8 cellular contexts compared by ENCODE assay signal in genomic region chr14:20454645-20455354, GRCh38. TPM values are rescaled to one million over a fixed set of nuclear protein-coding genes. Genes with fewer than 3 reads are reported as not detected.
DNase-seq lines count a peak whose midpoint lies in the region; ATAC-seq, FAIRE-seq and TF ChIP-seq lines count a peak whose summit lies in the region.

Gene APEX1, plus strand, starts transcription at chr14:20455226. Its CDS starts 420 bp downstream, at chr14:20455646.
Gene OSGEP, minus strand, starts transcription at chr14:20454812. Its CDS starts 129 bp downstream, at chr14:20454683.

- TF ChIP-seq RAD21 in HepG2 (CRISPR knock-in tag; IDR thresholded peaks at IDR 0.05): peak; percentile 63; the same call in 1 of the 2 replicates

- H3K27ac ChIP-seq in C4-2B (peak within 1 kb of the TSS; percentile 93), HepG2 (ENCODE audit: extremely low read length, insufficient read depth, low read length) (peak within 1 kb of the TSS; percentile 94)

- H3K36me3 ChIP-seq in HepG2 (replicated peaks in 1 of 2; ENCODE audit: control insufficient read depth in 1 of 2, insufficient read depth in 2 of 2, low read length in 2 of 2): peaks cover 24 to 55% of the 10 kb centered on the region in 2 experiments

- H4K20me1 ChIP-seq in HepG2 (ENCODE audit: insufficient read depth, low read length): no peaks in the 10 kb centered on the region

- H3K9me3 ChIP-seq in HepG2 (ENCODE audit: low read length): no peaks in the 10 kb centered on the region

- peak; percentile 86 to 93 for TF ChIP-seq POLR2A in HepG2 (IDR thresholded peaks at IDR 0.05; ENCODE audit: insufficient read depth in 1 of 2, low read depth in 2 of 2, low read length in 2 of 2)

- H3K4me2 ChIP-seq in HepG2 (ENCODE audit: low read depth, low read length): peak within 1 kb of the TSS; percentile 95

- POLR2A ChIA-PET in HepG2 (lab: Yijun Ruan, JAX): interaction anchor here (0.7 to 4.0 kb wide), 28 partner anchors 8 to 1001 kb away, joined by 3 to 59 read pairs (median 8); partner anchors contain the start of genes CHD8, PARP2, PNP and RNASE4

- in situ Hi-C loops in HepG2 (cut with HindIII; ENCODE audit: extremely low pct_ligation_motif_present, low pct_unique_long_range_greater_than_20kb): loop anchor here (5.0 to 25.0 kb wide), 3 partner anchors 37 to 158 kb away; partner anchors contain the start of genes CCNB1IP1 and PARP2

- H2AFZ ChIP-seq in HepG2 (ENCODE audit: low read length): peak within 1 kb of the TSS; percentile 59

- CTCF ChIA-PET in HepG2 (lab: Yijun Ruan, JAX; ENCODE audit: low intra/inter-chr PET ratio, low total read pairs): interaction anchor here (1.9 kb wide), 1 partner anchor 39 kb away, joined by 5 read pairs; no protein-coding TSS in a partner anchor

- no TSS peak for BruUV-seq in HepG2 (replicated peaks; lab: Mats Ljungman, UMichigan)

- no peak for TF ChIP-seq CTCF in C4-2B (conservative IDR thresholded peaks at IDR 0.05)
- TF ChIP-seq CTCF in HepG2 (CRISPR knock-in tag; IDR thresholded peaks at IDR 0.05): 0 out of 2 replicates have a peak, but pooled peaks have one; percentile 13

- peak within 1 kb of the TSS; percentile 91 for H3K9ac ChIP-seq in HepG2 (ENCODE audit: insufficient read depth, low read depth, low read length)

- peak within 1 kb of the TSS; percentile 88 to 92 (median 89) for H3K4me3 ChIP-seq in HepG2 (replicated peaks in 1 of 3; ENCODE audit: insufficient read depth in 1 of 3, low read depth in 2 of 3, low read length in 3 of 3)

- intact Hi-C loops in HepG2 (cut with micrococcal nuclease; ENCODE audit: unreplicated experiment): loop anchor here (1.0 to 2.0 kb wide), 3 partner anchors 39 to 159 kb away; partner anchors contain the start of gene CCNB1IP1

- FAIRE-seq in HepG2 (lab: Jason Lieb, UNC): peak; percentile 100

- H3K79me2 ChIP-seq in HepG2 (ENCODE audit: insufficient read depth, low read length): peaks cover 36% of the 10 kb centered on the region

- DNase-seq in NCI-H774 (lab: John Stamatoyannopoulos, UW) (peak; percentile 98), dermis microvascular lymphatic vessel endothelial cell (ENCODE audit: low read depth in 2 of 2) (peak; percentile 99), HepG2 (ENCODE audit: low spot score) (peak; percentile 99)
- peak; percentile 98 for DNase-seq in activated CD4-positive, alpha-beta T cell treated with anti-CD3 and anti-CD28 coated beads, Interleukin-2, amount 50 U/mL, for 48 hours
- peak; percentile 96 for DNase-seq in stimulated activated CD4-positive, alpha-beta T cell treated with anti-CD3 and anti-CD28 coated beads, Interleukin-4, amount 100 ng/mL, for 1 hour

- ATAC-seq in GM19395 (IDR thresholded peaks at IDR 0.05; ENCODE audit: unreplicated experiment) (peak; percentile 92), HG03565 (IDR thresholded peaks at IDR 0.05; ENCODE audit: unreplicated experiment) (peak; percentile 75), HepG2 (peak; percentile 90)

- no peaks in the 10 kb centered on the region; a peak in 1 of 5 replicates for H3K27me3 ChIP-seq in HepG2 (ENCODE audit: control insufficient read depth in 1 of 2, insufficient read depth in 2 of 2, low read length in 2 of 2)

- TF ChIP-seq EP300 in HepG2 (IDR thresholded peaks at IDR 0.05; ENCODE audit: low read depth in 2 of 2, low read length in 2 of 2) (peak in 1 of 2 experiments; percentile 7; a peak in 2 of 4 replicates), HepG2 (CRISPR knock-in tag; IDR thresholded peaks at IDR 0.05; ENCODE audit: borderline replicate concordance) (peak; percentile 53)

- under 1% methylated on average over 38 of the region's 44 CpGs for WGBS in HepG2 (ENCODE audit: low lambda C conversion rate)

- peaks cover 35% of the 10 kb centered on the region for H3K4me1 ChIP-seq in HepG2 (ENCODE audit: insufficient read depth, low read length)

TF ChIP-seq in HepG2, 621 proteins besides CTCF, POLR2A, EP300 and RAD21 (continues in another document):
- TF ChIP-seq ZBTB7A (CRISPR knock-in tag; IDR thresholded peaks at IDR 0.05) (peak; percentile 72), HMGXB3 (CRISPR knock-in tag; IDR thresholded peaks at IDR 0.05; ENCODE audit: borderline replicate concordance) (peak; percentile 80; the same call in 1 of the 2 replicates), ZNF225 (CRISPR knock-in tag; IDR thresholded peaks at IDR 0.05) (no peak; the same call in 1 of the 2 replicates)

RNA-seq across cellular contexts. Expression of gene APEX1, which starts in this region (rescaled TPM):
- 65.7 and 75.1 TPM in 2 replicates for total RNA-seq in dermis microvascular lymphatic vessel endothelial cell
- total RNA-seq in HepG2 (2016; rRNA removed; fragmentation: Illumina TruSeq; extraction: Trizol): 171 and 261 TPM in 2 replicates
- total RNA-seq in HepG2 (2016; cell fraction: cytosol; rRNA removed; fragmentation: Illumina TruSeq; extraction: Trizol; ENCODE audit: low read depth): 72.5 and 84.0 TPM in 2 replicates
- total RNA-seq in HepG2 (2016; cell fraction: insoluble cytoplasmic fraction; rRNA removed; fragmentation: Illumina TruSeq; extraction: Trizol): 177 and 247 TPM in 2 replicates
- 130 and 144 TPM in 2 replicates for total RNA-seq in HepG2 (2016; cell fraction: membrane; rRNA removed; fragmentation: Illumina TruSeq; extraction: Trizol)
- total RNA-seq in HepG2 (2016; cell fraction: nucleus; rRNA removed; fragmentation: Illumina TruSeq; extraction: Trizol): 79.4 and 94.6 TPM in 2 replicates
- polyA plus RNA-seq in HepG2 (2011; rRNA removed): 336 and 405 TPM in 2 replicates
- polyA plus RNA-seq in HepG2 (2011; cell fraction: cytosol; rRNA removed): 342 and 365 TPM in 2 replicates
- polyA plus RNA-seq in HepG2 (2011; cell fraction: nucleus; rRNA removed): 199 and 247 TPM in 2 replicates
- 218 and 250 TPM in 2 replicates for polyA plus RNA-seq in HepG2 (2012)
- polyA plus RNA-seq in HepG2 (2016; cell fraction: cytosol; fragmentation: Illumina TruSeq; extraction: Trizol; ENCODE audit: low read depth): 85.4 and 96.6 TPM in 2 replicates
- polyA plus RNA-seq in HepG2 (2016; cell fraction: insoluble cytoplasmic fraction; fragmentation: Illumina TruSeq; extraction: Trizol; ENCODE audit: low read depth): 442 and 448 TPM in 2 replicates
- 162 and 177 TPM in 2 replicates for polyA plus RNA-seq in HepG2 (2016; cell fraction: membrane; fragmentation: Illumina TruSeq; extraction: Trizol; ENCODE audit: low read depth)
- polyA plus RNA-seq in HepG2 (2016; cell fraction: nucleus; fragmentation: Illumina TruSeq; extraction: Trizol; ENCODE audit: insufficient read depth, low read depth): 253 and 259 TPM in 2 replicates
- 377 and 396 TPM in 2 replicates for polyA minus RNA-seq in HepG2 (2011; rRNA and poly(A)+ RNA removed; ENCODE audit: low replicate concordance)
- polyA minus RNA-seq in HepG2 (2011; cell fraction: cytosol; rRNA and poly(A)+ RNA removed): 101 and 112 TPM in 2 replicates
- 59.6 and 63.5 TPM in 2 replicates for polyA minus RNA-seq in HepG2 (2011; cell fraction: nucleus; rRNA and poly(A)+ RNA removed)

RNA-seq across cellular contexts. Expression of gene OSGEP, which starts in this region (rescaled TPM):
- total RNA-seq in dermis microvascular lymphatic vessel endothelial cell: 54.9 and 70.4 TPM in 2 replicates
- 32.4 and 39.7 TPM in 2 replicates for total RNA-seq in HepG2 (2016; rRNA removed; fragmentation: Illumina TruSeq; extraction: Trizol)
- total RNA-seq in HepG2 (2016; cell fraction: cytosol; rRNA removed; fragmentation: Illumina TruSeq; extraction: Trizol; ENCODE audit: low read depth): 7.0 and 8.1 TPM in 2 replicates
- 30.4 and 41.7 TPM in 2 replicates for total RNA-seq in HepG2 (2016; cell fraction: insoluble cytoplasmic fraction; rRNA removed; fragmentation: Illumina TruSeq; extraction: Trizol)
- 12.6 and 13.2 TPM in 2 replicates for total RNA-seq in HepG2 (2016; cell fraction: membrane; rRNA removed; fragmentation: Illumina TruSeq; extraction: Trizol)
- total RNA-seq in HepG2 (2016; cell fraction: nucleus; rRNA removed; fragmentation: Illumina TruSeq; extraction: Trizol): 35.3 and 44.2 TPM in 2 replicates
- polyA plus RNA-seq in HepG2 (2011; rRNA removed): 40.0 and 41.1 TPM in 2 replicates
- 25.8 and 29.7 TPM in 2 replicates for polyA plus RNA-seq in HepG2 (2011; cell fraction: cytosol; rRNA removed)
- polyA plus RNA-seq in HepG2 (2011; cell fraction: nucleus; rRNA removed): 108 and 113 TPM in 2 replicates
- 14.8 and 23.9 TPM in 2 replicates for polyA plus RNA-seq in HepG2 (2012)
- 5.7 and 6.0 TPM in 2 replicates for polyA plus RNA-seq in HepG2 (2016; cell fraction: cytosol; fragmentation: Illumina TruSeq; extraction: Trizol; ENCODE audit: low read depth)
- polyA plus RNA-seq in HepG2 (2016; cell fraction: insoluble cytoplasmic fraction; fragmentation: Illumina TruSeq; extraction: Trizol; ENCODE audit: low read depth): 31.9 and 37.6 TPM in 2 replicates
- polyA plus RNA-seq in HepG2 (2016; cell fraction: membrane; fragmentation: Illumina TruSeq; extraction: Trizol; ENCODE audit: low read depth): 9.1 and 10.6 TPM in 2 replicates
- 101 and 108 TPM in 2 replicates for polyA plus RNA-seq in HepG2 (2016; cell fraction: nucleus; fragmentation: Illumina TruSeq; extraction: Trizol; ENCODE audit: insufficient read depth, low read depth)
- polyA minus RNA-seq in HepG2 (2011; rRNA and poly(A)+ RNA removed; ENCODE audit: low replicate concordance): 38.1 and 65.7 TPM in 2 replicates
- polyA minus RNA-seq in HepG2 (2011; cell fraction: cytosol; rRNA and poly(A)+ RNA removed): 8.6 and 9.5 TPM in 2 replicates
- polyA minus RNA-seq in HepG2 (2011; cell fraction: nucleus; rRNA and poly(A)+ RNA removed): 99.7 and 101 TPM in 2 replicates

Comparison
In these comparisons a context has a peak if more than half of its experiments do, and no peak if none do; other contexts are left out.
1. Peak in every context shown above with its lines: DNase-seq, ATAC-seq, H3K4me3 ChIP-seq and H3K27ac ChIP-seq.